Comparison of ENCODE assay signal across 19 cellular contexts in genomic region chr11:67393990-67394389, GRCh38. TPM values are rescaled to one million over a fixed set of nuclear protein-coding genes. Genes with fewer than 3 reads are reported as not detected.
DNase-seq lines count a peak whose midpoint lies in the region; ATAC-seq and TF ChIP-seq lines count a peak whose summit lies in the region.
"Had no signal": no experiment of that assay in that cellular context is flagged by ENCODE, and none has a peak within 500 bp of the region (broad histone marks: within the 10 kb centered on the region; RNA-seq: fewer than 3 reads in every experiment).

No MANE protein-coding gene starts in this region.

- no peak overlapping the region for H3K4me2 ChIP-seq in Loucy (ENCODE audit: low read depth, low read length, poor library complexity, severe bottlenecking)

- ATAC-seq in central memory CD8-positive, alpha-beta T cell (replicated peaks; ENCODE audit: extremely low read depth, poor library complexity, severe bottlenecking): no peak
- ATAC-seq in GM21825 (IDR thresholded peaks at IDR 0.05; ENCODE audit: unreplicated experiment): no peak
- ATAC-seq: pancreas, upper lobe of right lung had no signal

- CTCF ChIA-PET in activated CD4-positive, alpha-beta T cell treated with anti-CD3 and anti-CD28 coated beads, Interleukin-2, amount 10 ng/mL, durations not matched to agents 7 days and 5 days (lab: Charles Lee): interaction anchor here (1.1 to 38.4 kb wide), 6 partner anchors 7 to 180 kb away, joined by 3 to 841 read pairs (median 6); partner anchors contain the start of genes CLCF1, POLD4 and PPP1CA

- no peaks in the 10 kb centered on the region for H3K9me3 Mint-ChIP-seq in activated CD4-positive, alpha-beta T cell treated with anti-CD3 and anti-CD28 coated beads, Interleukin-2, amount 10 ng/mL, durations not matched to agents 7 days and 5 days
- no peaks in the 10 kb centered on the region for H3K9me3 Mint-ChIP-seq in central memory CD8-positive, alpha-beta T cell
- no peaks in the 10 kb centered on the region for H3K9me3 Mint-ChIP-seq in progenitor cell of endocrine pancreas (ENCODE audit: low read depth)

- H2AFZ ChIP-seq in Loucy (ENCODE audit: low read length): no peak overlapping the region

- H3K4me1 ChIP-seq in Loucy (ENCODE audit: insufficient read depth, low read length, poor library complexity, severe bottlenecking): peaks cover 50% of the 10 kb centered on the region

- peaks cover 3% of the 10 kb centered on the region; the same call in 1 of the 2 replicates for H3F3A ChIP-seq in Loucy (ENCODE audit: low read depth)

- peaks cover 39% of the 10 kb centered on the region for H3K36me3 Mint-ChIP-seq in activated CD4-positive, alpha-beta T cell treated with anti-CD3 and anti-CD28 coated beads, Interleukin-2, amount 10 ng/mL, durations not matched to agents 7 days and 5 days (ENCODE audit: low read depth)
- peaks cover 26% of the 10 kb centered on the region for H3K36me3 Mint-ChIP-seq in central memory CD8-positive, alpha-beta T cell (ENCODE audit: insufficient read depth)
- peaks cover 7% of the 10 kb centered on the region for H3K36me3 Mint-ChIP-seq in progenitor cell of endocrine pancreas (ENCODE audit: insufficient read depth)

- H3K4me1 Mint-ChIP-seq in activated CD4-positive, alpha-beta T cell treated with anti-CD3 and anti-CD28 coated beads, Interleukin-2, amount 10 ng/mL, durations not matched to agents 7 days and 5 days: peaks cover 55% of the 10 kb centered on the region
- H3K4me1 Mint-ChIP-seq in central memory CD8-positive, alpha-beta T cell: peaks cover 60% of the 10 kb centered on the region
- H3K4me1 Mint-ChIP-seq in progenitor cell of endocrine pancreas (ENCODE audit: low read depth): peaks cover 17% of the 10 kb centered on the region

- POLR2A ChIA-PET in activated CD4-positive, alpha-beta T cell treated with anti-CD3 and anti-CD28 coated beads, Interleukin-2, amount 10 ng/mL, durations not matched to agents 7 days and 5 days (lab: Charles Lee): no interaction called here

- no peaks in the 10 kb centered on the region for H3K9me3 ChIP-seq in Loucy (ENCODE audit: insufficient read depth, low read depth, low read length)
- H3K9me3 ChIP-seq: pancreas, upper lobe of right lung had no signal

- H3K4me3 ChIP-seq in Loucy (ENCODE audit: low read length, poor library complexity, severe bottlenecking): no peak overlapping the region
- H3K4me3 ChIP-seq: pancreas, upper lobe of right lung had no signal

- peak overlapping the region; percentile 91 for H3K4me3 Mint-ChIP-seq in activated CD4-positive, alpha-beta T cell treated with anti-CD3 and anti-CD28 coated beads, Interleukin-2, amount 10 ng/mL, durations not matched to agents 7 days and 5 days
- peak overlapping the region; percentile 85 for H3K4me3 Mint-ChIP-seq in central memory CD8-positive, alpha-beta T cell
- H3K4me3 Mint-ChIP-seq in progenitor cell of endocrine pancreas (ENCODE audit: low read depth): peak overlapping the region; percentile 42

- H3K9me2 ChIP-seq in Loucy (replicated peaks; ENCODE audit: low read depth, low read length): no peaks in the 10 kb centered on the region

- H3K27me3 Mint-ChIP-seq in activated CD4-positive, alpha-beta T cell treated with anti-CD3 and anti-CD28 coated beads, Interleukin-2, amount 10 ng/mL, durations not matched to agents 7 days and 5 days: no peaks in the 10 kb centered on the region
- no peaks in the 10 kb centered on the region for H3K27me3 Mint-ChIP-seq in central memory CD8-positive, alpha-beta T cell
- no peaks in the 10 kb centered on the region for H3K27me3 Mint-ChIP-seq in progenitor cell of endocrine pancreas

- H3K9ac ChIP-seq in Loucy (ENCODE audit: low read depth, low read length, poor library complexity, severe bottlenecking): peak overlapping the region; percentile 43

- no peak overlapping the region for H3K27ac Mint-ChIP-seq in activated CD4-positive, alpha-beta T cell treated with anti-CD3 and anti-CD28 coated beads, Interleukin-2, amount 10 ng/mL, durations not matched to agents 7 days and 5 days
- H3K27ac Mint-ChIP-seq in central memory CD8-positive, alpha-beta T cell (ENCODE audit: low read depth): peak overlapping the region; percentile 12
- H3K27ac Mint-ChIP-seq in progenitor cell of endocrine pancreas: no peak overlapping the region

- H4K20me1 ChIP-seq in Loucy (ENCODE audit: insufficient read depth, low read length, poor library complexity, severe bottlenecking): peaks cover 44% of the 10 kb centered on the region

- H3K79me2 ChIP-seq in Loucy (ENCODE audit: insufficient read depth, low read length): peaks cover 81% of the 10 kb centered on the region

- TF ChIP-seq CTCF in Loucy (conservative IDR thresholded peaks at IDR 0.05; ENCODE audit: low read length) (no peak), progenitor cell of endocrine pancreas (IDR thresholded peaks at IDR 0.05; ENCODE audit: unreplicated experiment) (no peak)

- DNase-seq in activated CD4-positive, alpha-beta T cell treated with anti-CD3 and anti-CD28 coated beads, Interleukin-2, amount 10 ng/mL, durations not matched to agents 7 days and 5 days: no peak
- DNase-seq in activated CD4-positive, alpha-beta T cell treated with anti-CD3 and anti-CD28 coated beads, Interleukin-2, amount 50 U/mL, for 48 hours: no peak
- no peak for DNase-seq in central memory CD8-positive, alpha-beta T cell (ENCODE audit: low spot score in 2 of 2)
- no peak for DNase-seq in progenitor cell of endocrine pancreas (ENCODE audit: low spot score, unreplicated experiment)
- DNase-seq in NK-92 (lab: John Stamatoyannopoulos, UW; ENCODE audit: unreplicated experiment): no peak
- no peak for DNase-seq in NAMALWA (ENCODE audit: low spot score)
- DNase-seq: activated CD4-positive, CD25-positive, alpha-beta regulatory T cell; brain microvascular endothelial cell; dermis blood vessel endothelial cell; GF-D8; kidney glomerular epithelial cell; NCI-H82; stimulated activated CD4-positive, alpha-beta T cell treated with anti-CD3 and anti-CD28 coated beads, Interleukin-4, amount 100 ng/mL, for 1 hour; upper lobe of right lung had no signal

- H3K36me3 ChIP-seq in Loucy (ENCODE audit: insufficient read depth, low read length): peaks cover 17% of the 10 kb centered on the region; the same call in 1 of the 2 replicates

- H3K27me3 ChIP-seq in Loucy (ENCODE audit: insufficient read depth, low read length, poor library complexity, severe bottlenecking): no peaks in the 10 kb centered on the region
- H3K27me3 ChIP-seq: brain microvascular endothelial cell, pancreas, upper lobe of right lung had no signal

RNA-seq across cellular contexts. Expression of gene RAD9A, which starts 2.2 kb away (rescaled TPM):
- total RNA-seq in activated CD4-positive, alpha-beta T cell treated with anti-CD3 and anti-CD28 coated beads, Interleukin-2, amount 10 ng/mL, durations not matched to agents 7 days and 5 days: 10 to 100 TPM; 49.3 to 53.7 TPM
- 39.0 and 49.1 TPM in 2 replicates for total RNA-seq in progenitor cell of endocrine pancreas

RNA-seq across cellular contexts. Expression of gene PPP1CA, which starts 7.7 kb away (rescaled TPM):
- total RNA-seq in activated CD4-positive, alpha-beta T cell treated with anti-CD3 and anti-CD28 coated beads, Interleukin-2, amount 10 ng/mL, durations not matched to agents 7 days and 5 days: 100 to 1,000 TPM; 301 to 331 TPM
- total RNA-seq in progenitor cell of endocrine pancreas: 140 and 145 TPM in 2 replicates

RNA-seq across cellular contexts. Expression of gene TBC1D10C, which starts 9.9 kb away (rescaled TPM):
- total RNA-seq in activated CD4-positive, alpha-beta T cell treated with anti-CD3 and anti-CD28 coated beads, Interleukin-2, amount 10 ng/mL, durations not matched to agents 7 days and 5 days: 100 to 1,000 TPM; 256 to 323 TPM
- total RNA-seq in progenitor cell of endocrine pancreas: 0.24 TPM in 1 of 2 replicates, not detected in the other
- total RNA-seq: A673, RPMI7951 had no signal

RNA-seq across cellular contexts. Expression of gene CLCF1, which starts 20.6 kb away (rescaled TPM):
- total RNA-seq in activated CD4-positive, alpha-beta T cell treated with anti-CD3 and anti-CD28 coated beads, Interleukin-2, amount 10 ng/mL, durations not matched to agents 7 days and 5 days: under 1 TPM; 0.10 to 0.17 TPM
- 5.4 and 6.9 TPM in 2 replicates for total RNA-seq in progenitor cell of endocrine pancreas

RNA-seq across cellular contexts. Expression of gene CARNS1, which starts 21.5 kb away (rescaled TPM):
- total RNA-seq in activated CD4-positive, alpha-beta T cell treated with anti-CD3 and anti-CD28 coated beads, Interleukin-2, amount 10 ng/mL, durations not matched to agents 7 days and 5 days: 1 to 10 TPM; 1.2 to 1.9 TPM
- 0.29 and 0.53 TPM in 2 replicates for total RNA-seq in progenitor cell of endocrine pancreas
- total RNA-seq: RPMI7951 had no signal

Comparison
In these comparisons a context has a peak if more than half of its experiments do, and no peak if none do; other contexts are left out.
1. RNA of gene TBC1D10C, which starts 9.9 kb away (total RNA-seq): 256 to 323 TPM in activated CD4-positive, alpha-beta T cell treated with anti-CD3 and anti-CD28 coated beads, Interleukin-2, amount 10 ng/mL, durations not matched to agents 7 days and 5 days; 0.24 TPM in progenitor cell of endocrine pancreas; every median in the first group is over 100 times any median in the second.
2. Peak in every context shown above with its lines, with median percentiles within 50 percentile points of each other: H3K4me3 Mint-ChIP-seq.